Comparison of ENCODE assay signal across 19 cellular contexts in genomic region chr4:139972305-139972704, GRCh38.
DNase-seq lines count a peak whose midpoint lies in the region; ATAC-seq and TF ChIP-seq lines count a peak whose summit lies in the region.
"Had no signal": no experiment of that assay in that cellular context is flagged by ENCODE, and none has a peak within 500 bp of the region (broad histone marks: within the 10 kb centered on the region; RNA-seq: fewer than 3 reads in every experiment).

No MANE protein-coding gene starts in this region.

- no peaks in the 10 kb centered on the region for H3K9me3 Mint-ChIP-seq in activated T-helper 17 cell treated with anti-CD3 and anti-CD28 coated beads, Interleukin-2, amount 50 U/mL, for 72 hours
- no peaks in the 10 kb centered on the region for H3K9me3 Mint-ChIP-seq in stimulated activated naive B cell treated with anti-CD40 and anti-IgM and Interleukin-4, amounts not matched to agents 10 μg/mL and 1 μg/mL and 100 μg/mL, for 72 hours

- intact Hi-C loops in mammary epithelial cell (cut with micrococcal nuclease) (no loop called here), breast epithelium (cut with DNase I; ENCODE audit: low total_unique reads) (loop anchor here (10.0 kb wide), 1 partner anchor 68 kb away; no protein-coding TSS in a partner anchor)

- no peak overlapping the region for H3K4me3 Mint-ChIP-seq in activated T-helper 17 cell treated with anti-CD3 and anti-CD28 coated beads, Interleukin-2, amount 50 U/mL, for 72 hours
- H3K4me3 Mint-ChIP-seq in stimulated activated naive B cell treated with anti-CD40 and anti-IgM and Interleukin-4, amounts not matched to agents 10 μg/mL and 1 μg/mL and 100 μg/mL, for 72 hours: no peak overlapping the region

- dilution Hi-C loops in mammary epithelial cell (cut with HindIII; ENCODE audit: low sequenced_read_pairs): no loop called here

- no peak overlapping the region for H3K9ac ChIP-seq in mammary epithelial cell (ENCODE audit: insufficient read depth, low read length)

- in situ Hi-C loops in mammary epithelial cell (cut with MboI; ENCODE audit: low sequenced_read_pairs in 2 of 2): no loop called here

- H3K27ac ChIP-seq in mammary epithelial cell (ENCODE audit: insufficient read depth, low read depth, low read length) (no peak overlapping the region), breast epithelium (no peak overlapping the region)
- H3K27ac ChIP-seq: SK-N-MC had no signal

- no peak overlapping the region for H3K4me2 ChIP-seq in mammary epithelial cell (ENCODE audit: insufficient read depth, low read depth, low read length)
- H3K4me2 ChIP-seq: A549 had no signal

- TF ChIP-seq CTCF in mammary epithelial cell (conservative IDR thresholded peaks at IDR 0.05 in 1 of 2, IDR thresholded peaks at IDR 0.05 in 1 of 2; ENCODE audit: extremely low read depth in 1 of 2, insufficient read depth in 1 of 2, low read depth in 1 of 2, low read length in 2 of 2) (no peak), breast epithelium (IDR thresholded peaks at IDR 0.05) (no peak)

- H3K36me3 Mint-ChIP-seq in activated T-helper 17 cell treated with anti-CD3 and anti-CD28 coated beads, Interleukin-2, amount 50 U/mL, for 72 hours (ENCODE audit: low read depth): no peaks in the 10 kb centered on the region
- H3K36me3 Mint-ChIP-seq in stimulated activated naive B cell treated with anti-CD40 and anti-IgM and Interleukin-4, amounts not matched to agents 10 μg/mL and 1 μg/mL and 100 μg/mL, for 72 hours: no peaks in the 10 kb centered on the region

- no peak overlapping the region for H3K27ac Mint-ChIP-seq in activated T-helper 17 cell treated with anti-CD3 and anti-CD28 coated beads, Interleukin-2, amount 50 U/mL, for 72 hours
- H3K27ac Mint-ChIP-seq in stimulated activated naive B cell treated with anti-CD40 and anti-IgM and Interleukin-4, amounts not matched to agents 10 μg/mL and 1 μg/mL and 100 μg/mL, for 72 hours: no peak overlapping the region

- no peaks in the 10 kb centered on the region for H4K20me1 ChIP-seq in mammary epithelial cell (ENCODE audit: insufficient read depth, low read length)

- peak; percentile 45 for ATAC-seq in HG02885 (IDR thresholded peaks at IDR 0.05; ENCODE audit: poor library complexity, unreplicated experiment)
- peak; percentile 48 for ATAC-seq in activated T-helper 17 cell treated with anti-CD3 and anti-CD28 coated beads, Interleukin-2, amount 50 U/mL, for 72 hours (replicated peaks)
- peak; percentile 70 to 71 for ATAC-seq in stimulated activated naive B cell treated with anti-CD40 and anti-IgM and Interleukin-4, amounts not matched to agents 10 μg/mL and 1 μg/mL and 100 μg/mL, for 72 hours (replicated peaks)
- ATAC-seq: A549 had no signal

- no peaks in the 10 kb centered on the region for H3K79me2 ChIP-seq in mammary epithelial cell (ENCODE audit: insufficient read depth, low read length)

- no peak overlapping the region for H3K4me3 ChIP-seq in mammary epithelial cell (replicated peaks in 1 of 3; ENCODE audit: insufficient read depth in 1 of 3, low read depth in 2 of 3, low read length in 3 of 3)
- no peak overlapping the region for H3K4me3 ChIP-seq in breast epithelium
- H3K4me3 ChIP-seq: A549, SK-N-MC had no signal

- H3K36me3 ChIP-seq in mammary epithelial cell (ENCODE audit: insufficient read depth, low read length) (no peaks in the 10 kb centered on the region), breast epithelium (no peaks in the 10 kb centered on the region)

- DNase-seq in mammary epithelial cell (peak; percentile 2), breast epithelium (ENCODE audit: low spot score in 2 of 2) (no peak), NCI-H146 treated with DMSO at 0.1 percent for 48 hours (lab: John Stamatoyannopoulos, UW; ENCODE audit: unreplicated experiment) (no peak), EL (no peak), pons (ENCODE audit: low spot score) (no peak)
- DNase-seq in stimulated activated naive B cell treated with anti-CD40 and anti-IgM and Interleukin-4, amounts not matched to agents 10 μg/mL and 1 μg/mL and 100 μg/mL, for 72 hours: no peak
- DNase-seq: C1 segment of cervical spinal cord, DMS79 treated with DMSO at 0.1 percent for 48 hours, KG1, NCI-H1092 treated with DMSO at 0.1 percent for 48 hours, NCI-H146, NCI-H2081, NCI-H2171 treated with DMSO at 0.1 percent for 48 hours, NCI-H446, SHP77 had no signal

- peaks cover 2% of the 10 kb centered on the region for H3K27me3 ChIP-seq in mammary epithelial cell (ENCODE audit: insufficient read depth, low read length)
- no peaks in the 10 kb centered on the region for H3K27me3 ChIP-seq in breast epithelium

- CTCF ChIA-PET in mammary epithelial cell (lab: Charles Lee; ENCODE audit: low non-redundant PET): no interaction called here

- H3K9me3 ChIP-seq in mammary epithelial cell (replicated peaks; ENCODE audit: insufficient read depth, low read length): no peaks in the 10 kb centered on the region
- H3K9me3 ChIP-seq in breast epithelium: no peaks in the 10 kb centered on the region
- H3K9me3 ChIP-seq: A549 had no signal

- H3K4me1 ChIP-seq in mammary epithelial cell (ENCODE audit: insufficient read depth, low read length) (peaks cover 6% of the 10 kb centered on the region), breast epithelium (peaks cover 2 to 16% of the 10 kb centered on the region in 2 donors)

- no TSS peak for BruUV-seq in mammary epithelial cell (replicated peaks; lab: Mats Ljungman, UMichigan)

- H2AFZ ChIP-seq in mammary epithelial cell (ENCODE audit: low read depth, low read length): no peak overlapping the region

- H3K4me1 Mint-ChIP-seq in activated T-helper 17 cell treated with anti-CD3 and anti-CD28 coated beads, Interleukin-2, amount 50 U/mL, for 72 hours: peaks cover 5% of the 10 kb centered on the region
- H3K4me1 Mint-ChIP-seq in stimulated activated naive B cell treated with anti-CD40 and anti-IgM and Interleukin-4, amounts not matched to agents 10 μg/mL and 1 μg/mL and 100 μg/mL, for 72 hours: peaks cover 17 to 28% of the 10 kb centered on the region in 2 donors

- no peak for TF ChIP-seq POLR2A in breast epithelium (IDR thresholded peaks at IDR 0.05)

- no peaks in the 10 kb centered on the region for H3K27me3 Mint-ChIP-seq in activated T-helper 17 cell treated with anti-CD3 and anti-CD28 coated beads, Interleukin-2, amount 50 U/mL, for 72 hours
- no peaks in the 10 kb centered on the region for H3K27me3 Mint-ChIP-seq in stimulated activated naive B cell treated with anti-CD40 and anti-IgM and Interleukin-4, amounts not matched to agents 10 μg/mL and 1 μg/mL and 100 μg/mL, for 72 hours
